ENCODE assay signal across 8 cellular contexts in the genomic region with DNA sequence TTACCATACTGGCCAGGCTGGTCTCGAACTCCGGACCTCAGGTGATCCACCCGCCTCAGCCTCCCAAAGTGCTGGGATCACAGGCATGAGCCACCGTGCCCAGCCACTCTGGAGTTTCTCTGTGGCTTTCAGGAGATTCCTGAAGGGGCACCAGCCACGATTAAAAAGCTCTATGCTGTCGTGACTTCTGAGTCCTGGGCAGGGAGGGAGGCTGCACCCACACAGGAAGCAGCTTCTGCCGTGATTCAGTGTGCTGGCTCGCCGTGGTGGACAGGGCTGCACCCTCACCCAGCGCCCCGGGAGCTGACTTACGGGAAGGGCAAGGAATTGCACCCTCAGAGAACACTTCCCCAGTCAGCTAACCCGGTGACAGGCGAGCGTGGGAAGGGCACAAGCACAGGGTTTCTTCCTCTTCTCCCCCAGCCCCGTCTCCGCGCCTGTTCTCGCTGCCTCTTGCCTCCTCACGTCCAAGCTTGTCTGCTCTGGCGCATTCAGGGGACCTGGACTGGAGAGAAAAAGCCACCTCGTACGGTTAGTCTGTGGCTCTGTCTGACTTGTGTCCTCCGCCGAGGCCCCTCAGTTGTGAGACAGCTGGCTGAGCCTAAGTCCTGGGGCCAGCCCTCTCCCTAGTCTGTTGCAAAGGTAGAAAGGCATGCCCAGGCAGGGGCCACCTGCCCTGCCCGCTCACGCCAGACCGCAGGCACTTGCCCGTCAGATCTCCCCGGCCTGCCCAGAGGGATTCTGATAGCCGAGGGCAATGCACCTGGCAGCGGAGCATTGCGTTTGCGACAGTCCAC.
DNase-seq lines count a peak whose midpoint lies in the region; ATAC-seq and TF ChIP-seq lines count a peak whose summit lies in the region.

No MANE protein-coding gene starts in this region.

- peaks cover 75% of the 10 kb centered on the region for H3K4me1 ChIP-seq in PC-3 (ENCODE audit: insufficient read depth, low read length)
- H3K4me1 ChIP-seq in fibroblast of lung (ENCODE audit: control insufficient read depth, extremely low read depth, insufficient read depth, low read length): peaks cover 22% of the 10 kb centered on the region

- H4K20me1 ChIP-seq in PC-3 (ENCODE audit: low read length) (peaks cover 28% of the 10 kb centered on the region), fibroblast of lung (ENCODE audit: control insufficient read depth, extremely low read depth, insufficient read depth, low read length) (no peaks in the 10 kb centered on the region)

- CTCF ChIA-PET in PC-3 (lab: Charles Lee): interaction anchor here (0.6 to 1.9 kb wide), 2 partner anchors 31 to 71 kb away, joined by 3 to 14 read pairs; no protein-coding TSS in a partner anchor

- no peak overlapping the region for H3K4me3 Mint-ChIP-seq in progenitor cell of endocrine pancreas (ENCODE audit: low read depth)

- H3K9me2 ChIP-seq in PC-3 (replicated peaks; ENCODE audit: low read length): no peaks in the 10 kb centered on the region

- peaks cover 41% of the 10 kb centered on the region for H3K4me1 Mint-ChIP-seq in progenitor cell of endocrine pancreas (ENCODE audit: low read depth)

- H3K36me3 ChIP-seq in PC-3 (ENCODE audit: low read depth, low read length) (peaks cover 13% of the 10 kb centered on the region), fibroblast of lung (ENCODE audit: control insufficient read depth, insufficient read depth, low read length) (no peaks in the 10 kb centered on the region)

- H3K79me2 ChIP-seq in PC-3 (ENCODE audit: low read length): peaks cover 82% of the 10 kb centered on the region
- peaks cover 3% of the 10 kb centered on the region for H3K79me2 ChIP-seq in fibroblast of lung (ENCODE audit: control insufficient read depth, insufficient read depth, low read length)

- H3K4me3 ChIP-seq in PC-3 (ENCODE audit: low read length) (peak overlapping the region; percentile 58), fibroblast of lung (replicated peaks in 1 of 4; ENCODE audit: control extremely low read depth in 1 of 4, insufficient read depth in 1 of 4, low read depth in 3 of 4, low read length in 4 of 4) (no peak overlapping the region)

- H3K4me2 ChIP-seq in PC-3 (ENCODE audit: low read length) (peak overlapping the region; percentile 84), fibroblast of lung (ENCODE audit: extremely low read depth, insufficient read depth, low read length) (no peak overlapping the region)

- H2AFZ ChIP-seq in PC-3 (ENCODE audit: low read length): no peak overlapping the region
- peak overlapping the region; percentile 59 for H2AFZ ChIP-seq in fibroblast of lung (ENCODE audit: low read length)

- H3K27me3 Mint-ChIP-seq in progenitor cell of endocrine pancreas: no peaks in the 10 kb centered on the region

- H3K36me3 Mint-ChIP-seq in progenitor cell of endocrine pancreas (ENCODE audit: insufficient read depth): no peaks in the 10 kb centered on the region

- H3K27ac Mint-ChIP-seq in progenitor cell of endocrine pancreas: peak overlapping the region; percentile 83

- TF ChIP-seq CTCF in PC-3 (conservative IDR thresholded peaks at IDR 0.05; ENCODE audit: low read depth, low read length): no peak; the same call in 1 of the 2 replicates
- TF ChIP-seq CTCF in fibroblast of lung (conservative IDR thresholded peaks at IDR 0.05 in 1 of 2, IDR thresholded peaks at IDR 0.05 in 1 of 2; ENCODE audit: low read depth in 1 of 2, low read length in 2 of 2): no peak
- TF ChIP-seq CTCF in progenitor cell of endocrine pancreas (IDR thresholded peaks at IDR 0.05; ENCODE audit: unreplicated experiment): no peak

- peak overlapping the region; percentile 94 for H3K9ac ChIP-seq in PC-3 (ENCODE audit: low read length)
- H3K9ac ChIP-seq in fibroblast of lung (ENCODE audit: insufficient read depth, low read length): peak overlapping the region; percentile 42

- ATAC-seq in PC-3 (peak; percentile 28), GM21423 (IDR thresholded peaks at IDR 0.05; ENCODE audit: unreplicated experiment) (no peak), GM21737 (IDR thresholded peaks at IDR 0.05; ENCODE audit: unreplicated experiment) (no peak)

- DNase-seq in GF-D8 (lab: John Stamatoyannopoulos, UW) (peak; percentile 18), PC-3 (peak; percentile 97), fibroblast of lung (ENCODE audit: low read depth in 2 of 2) (peak; percentile 86 to 97), progenitor cell of endocrine pancreas (ENCODE audit: low spot score, unreplicated experiment) (no peak), NCI-H82 (lab: John Stamatoyannopoulos, UW) (no peak)
- DNase-seq in NK-92 treated with Interleukin-12 subunit alpha and Interleukin-12 subunit beta, amount 100 ng/mL, for 24 hours (lab: John Stamatoyannopoulos, UW): no peak

- POLR2A ChIA-PET in PC-3 (lab: Charles Lee; ENCODE audit: unreplicated experiment): interaction anchor here (0.5 to 3.8 kb wide), 12 partner anchors 18 to 1710 kb away, joined by 3 to 141 read pairs (median 6); partner anchors contain the start of gene SRP68

- intact Hi-C loops in PC-3 (cut with micrococcal nuclease): loop anchor here (1.0 to 10.0 kb wide), 4 partner anchors 30 to 551 kb away; partner anchors contain the start of genes MFSD11 and SRSF2

- H3K27ac ChIP-seq in PC-3 (ENCODE audit: low read length): peak overlapping the region; percentile 96
- peak overlapping the region; percentile 76 for H3K27ac ChIP-seq in fibroblast of lung (ENCODE audit: insufficient read depth, low read length)

- peaks cover 29% of the 10 kb centered on the region for H3F3A ChIP-seq in PC-3 (ENCODE audit: low read length, unreplicated experiment)

- H3K27me3 ChIP-seq in PC-3 (ENCODE audit: low read length): no peaks in the 10 kb centered on the region
- H3K27me3 ChIP-seq in fibroblast of lung (ENCODE audit: control insufficient read depth, insufficient read depth, low read length): no peaks in the 10 kb centered on the region

- H3K9me3 ChIP-seq in PC-3 (ENCODE audit: low read length): no peaks in the 10 kb centered on the region
- no peaks in the 10 kb centered on the region for H3K9me3 ChIP-seq in fibroblast of lung (ENCODE audit: control insufficient read depth, insufficient read depth, low read depth, low read length)

- H3K9me3 Mint-ChIP-seq in progenitor cell of endocrine pancreas (ENCODE audit: low read depth): no peaks in the 10 kb centered on the region

- TSS peak; percentile 1 for BruUV-seq in PC-3 (replicated peaks; lab: Mats Ljungman, UMichigan)

Comparison
In these comparisons a context has a peak if more than half of its experiments do, and no peak if none do; other contexts are left out.
1. DNase-seq: peak in GF-D8 (single experiment), PC-3 (single experiment) and fibroblast of lung (2 of 2); none in progenitor cell of endocrine pancreas (single experiment), NK-92 treated with Interleukin-12 subunit alpha and Interleukin-12 subunit beta, amount 100 ng/mL, for 24 hours (single experiment) and NCI-H82 (single experiment).